In genomic region chr15:90265271-90266060, GRCh38 we compare ENCODE assay signal across 1 cellular context.
TF ChIP-seq lines count a peak whose summit lies in the region.

Gene NGRN, plus strand, starts transcription at chr15:90265672. Its CDS starts 41 bp downstream, at chr15:90265713.

TF ChIP-seq in HepG2, 621 proteins besides CTCF, POLR2A, EP300 and RAD21 (continued from another document and continues in another):
- TF ChIP-seq FUBP1 (CRISPR knock-in tag; IDR thresholded peaks at IDR 0.05; ENCODE audit: borderline replicate concordance) (no peak), KDM5A (IDR thresholded peaks at IDR 0.05; ENCODE audit: borderline replicate concordance, low read length) (peak; percentile 61; the same call in 1 of the 2 replicates), ERF (CRISPR knock-in tag; IDR thresholded peaks at IDR 0.05) (peak; percentile 95), SMARCE1 (IDR thresholded peaks at IDR 0.05; ENCODE audit: borderline replicate concordance) (no peak), SNAPC5 (CRISPR knock-in tag; IDR thresholded peaks at IDR 0.05; ENCODE audit: borderline replicate concordance) (peak; percentile 61; the same call in 1 of the 2 replicates), U2AF2 (IDR thresholded peaks at IDR 0.05; ENCODE audit: low read depth, low read length) (no peak), MXD4 (CRISPR knock-in tag; IDR thresholded peaks at IDR 0.05) (peak; percentile 31; the same call in 1 of the 2 replicates), FOXK2 (IDR thresholded peaks at IDR 0.05) (no peak), ZNF451 (CRISPR knock-in tag; IDR thresholded peaks at IDR 0.05) (peak; percentile 18; the same call in 1 of the 2 replicates), DNMT1 (CRISPR knock-in tag; IDR thresholded peaks at IDR 0.05) (peak; percentile 58; the same call in 1 of the 2 replicates), HNF1B (CRISPR knock-in tag; IDR thresholded peaks at IDR 0.05) (peak; percentile 92), NFIB (CRISPR knock-in tag; IDR thresholded peaks at IDR 0.05; ENCODE audit: borderline replicate concordance) (no peak), NFKB2 (CRISPR knock-in tag; IDR thresholded peaks at IDR 0.05; ENCODE audit: borderline replicate concordance) (peak; percentile 90; the same call in 1 of the 2 replicates), AGO2 (optimal IDR thresholded peaks at IDR 0.05; ENCODE audit: low read depth, low read length) (peak; percentile 84), ZNF75D (CRISPR knock-in tag; IDR thresholded peaks at IDR 0.05; ENCODE audit: borderline replicate concordance) (no peak), ZNF713 (CRISPR knock-in tag; IDR thresholded peaks at IDR 0.05) (no peak), GTF3A (CRISPR knock-in tag; conservative IDR thresholded peaks at IDR 0.05) (no peak), NCOA5 (CRISPR knock-in tag; IDR thresholded peaks at IDR 0.05) (no peak), ZNF446 (CRISPR knock-in tag; IDR thresholded peaks at IDR 0.05) (peak; percentile 48; the same call in 1 of the 2 replicates), HOMEZ (CRISPR knock-in tag; IDR thresholded peaks at IDR 0.05; ENCODE audit: low read depth) (no peak), ZNF766 (CRISPR knock-in tag; IDR thresholded peaks at IDR 0.05; ENCODE audit: borderline replicate concordance) (peak; percentile 69; the same call in 1 of the 2 replicates), ZNF784 (CRISPR knock-in tag; IDR thresholded peaks at IDR 0.05; ENCODE audit: borderline replicate concordance) (peak; percentile 90), KLF9 (CRISPR knock-in tag; IDR thresholded peaks at IDR 0.05; ENCODE audit: low read depth) (peak; percentile 83; the same call in 1 of the 2 replicates), JDP2 (CRISPR knock-in tag; IDR thresholded peaks at IDR 0.05; ENCODE audit: borderline replicate concordance) (no peak), TSC22D2 (CRISPR knock-in tag; IDR thresholded peaks at IDR 0.05; ENCODE audit: borderline replicate concordance) (0 out of 2 replicates have a peak, but pooled peaks have one; percentile 27), ZNF605 (CRISPR knock-in tag; IDR thresholded peaks at IDR 0.05) (peak; percentile 84), ZNF101 (CRISPR knock-in tag; IDR thresholded peaks at IDR 0.05; ENCODE audit: borderline replicate concordance, low read depth) (no peak), ZNF468 (CRISPR knock-in tag; IDR thresholded peaks at IDR 0.05) (no peak), LBX2 (CRISPR knock-in tag; IDR thresholded peaks at IDR 0.05; ENCODE audit: borderline replicate concordance) (no peak; the same call in 1 of the 2 replicates), SMARCC2 (IDR thresholded peaks at IDR 0.05) (no peak), YEATS2 (CRISPR knock-in tag; IDR thresholded peaks at IDR 0.05; ENCODE audit: borderline replicate concordance) (peak; percentile 84; the same call in 1 of the 2 replicates), PRMT3 (CRISPR knock-in tag; IDR thresholded peaks at IDR 0.05; ENCODE audit: borderline replicate concordance, low read depth) (0 out of 2 replicates have a peak, but pooled peaks have one; percentile 46), FOXO4 (CRISPR knock-in tag; conservative IDR thresholded peaks at IDR 0.05) (no peak), TOE1 (CRISPR knock-in tag; IDR thresholded peaks at IDR 0.05) (peak; percentile 70; the same call in 1 of the 2 replicates), MLX (CRISPR knock-in tag; IDR thresholded peaks at IDR 0.05) (no peak), TERF1 (CRISPR knock-in tag; IDR thresholded peaks at IDR 0.05) (no peak), ZFYVE20 (CRISPR knock-in tag; IDR thresholded peaks at IDR 0.05; ENCODE audit: borderline replicate concordance, low read depth) (no peak), ATM (IDR thresholded peaks at IDR 0.05; ENCODE audit: borderline replicate concordance) (no peak), HNF4G (IDR thresholded peaks at IDR 0.05; ENCODE audit: borderline replicate concordance, low read depth, low read length) (no peak), HNF4G (CRISPR knock-in tag; IDR thresholded peaks at IDR 0.05; ENCODE audit: borderline replicate concordance, low read depth) (no peak; the same call in 1 of the 2 replicates), RBM39 (IDR thresholded peaks at IDR 0.05; ENCODE audit: low read depth, low read length, poor library complexity, severe bottlenecking) (peak; percentile 91), ZNF225 (CRISPR knock-in tag; IDR thresholded peaks at IDR 0.05) (no peak), AKAP8 (CRISPR knock-in tag; IDR thresholded peaks at IDR 0.05) (peak; percentile 82; the same call in 1 of the 2 replicates), HMG20B (CRISPR knock-in tag; conservative IDR thresholded peaks at IDR 0.05) (no peak; the same call in 1 of the 2 replicates), ZFP36L2 (CRISPR knock-in tag; IDR thresholded peaks at IDR 0.05) (0 out of 2 replicates have a peak, but pooled peaks have one; percentile 41), SCMH1 (CRISPR knock-in tag; IDR thresholded peaks at IDR 0.05; ENCODE audit: borderline replicate concordance) (no peak)
- TF ChIP-seq, protein P1, sequence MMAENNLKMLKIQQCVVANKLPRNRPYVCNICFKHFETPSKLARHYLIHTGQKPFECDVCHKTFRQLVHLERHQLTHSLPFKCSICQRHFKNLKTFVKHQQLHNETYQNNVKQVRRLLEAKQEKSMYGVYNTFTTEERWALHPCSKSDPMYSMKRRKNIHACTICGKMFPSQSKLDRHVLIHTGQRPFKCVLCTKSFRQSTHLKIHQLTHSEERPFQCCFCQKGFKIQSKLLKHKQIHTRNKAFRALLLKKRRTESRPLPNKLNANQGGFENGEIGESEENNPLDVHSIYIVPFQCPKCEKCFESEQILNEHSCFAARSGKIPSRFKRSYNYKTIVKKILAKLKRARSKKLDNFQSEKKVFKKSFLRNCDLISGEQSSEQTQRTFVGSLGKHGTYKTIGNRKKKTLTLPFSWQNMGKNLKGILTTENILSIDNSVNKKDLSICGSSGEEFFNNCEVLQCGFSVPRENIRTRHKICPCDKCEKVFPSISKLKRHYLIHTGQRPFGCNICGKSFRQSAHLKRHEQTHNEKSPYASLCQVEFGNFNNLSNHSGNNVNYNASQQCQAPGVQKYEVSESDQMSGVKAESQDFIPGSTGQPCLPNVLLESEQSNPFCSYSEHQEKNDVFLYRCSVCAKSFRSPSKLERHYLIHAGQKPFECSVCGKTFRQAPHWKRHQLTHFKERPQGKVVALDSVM (CRISPR knock-in tag; IDR thresholded peaks at IDR 0.05), result peak; percentile 34
- TF ChIP-seq, protein P2, sequence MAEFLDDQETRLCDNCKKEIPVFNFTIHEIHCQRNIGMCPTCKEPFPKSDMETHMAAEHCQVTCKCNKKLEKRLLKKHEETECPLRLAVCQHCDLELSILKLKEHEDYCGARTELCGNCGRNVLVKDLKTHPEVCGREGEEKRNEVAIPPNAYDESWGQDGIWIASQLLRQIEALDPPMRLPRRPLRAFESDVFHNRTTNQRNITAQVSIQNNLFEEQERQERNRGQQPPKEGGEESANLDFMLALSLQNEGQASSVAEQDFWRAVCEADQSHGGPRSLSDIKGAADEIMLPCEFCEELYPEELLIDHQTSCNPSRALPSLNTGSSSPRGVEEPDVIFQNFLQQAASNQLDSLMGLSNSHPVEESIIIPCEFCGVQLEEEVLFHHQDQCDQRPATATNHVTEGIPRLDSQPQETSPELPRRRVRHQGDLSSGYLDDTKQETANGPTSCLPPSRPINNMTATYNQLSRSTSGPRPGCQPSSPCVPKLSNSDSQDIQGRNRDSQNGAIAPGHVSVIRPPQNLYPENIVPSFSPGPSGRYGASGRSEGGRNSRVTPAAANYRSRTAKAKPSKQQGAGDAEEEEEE (CRISPR knock-in tag; IDR thresholded peaks at IDR 0.05; ENCODE audit: borderline replicate concordance), result no peak
- TF ChIP-seq, protein P3, sequence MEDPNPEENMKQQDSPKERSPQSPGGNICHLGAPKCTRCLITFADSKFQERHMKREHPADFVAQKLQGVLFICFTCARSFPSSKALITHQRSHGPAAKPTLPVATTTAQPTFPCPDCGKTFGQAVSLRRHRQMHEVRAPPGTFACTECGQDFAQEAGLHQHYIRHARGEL (CRISPR knock-in tag; IDR thresholded peaks at IDR 0.05), result no peak
- TF ChIP-seq, protein P4, sequence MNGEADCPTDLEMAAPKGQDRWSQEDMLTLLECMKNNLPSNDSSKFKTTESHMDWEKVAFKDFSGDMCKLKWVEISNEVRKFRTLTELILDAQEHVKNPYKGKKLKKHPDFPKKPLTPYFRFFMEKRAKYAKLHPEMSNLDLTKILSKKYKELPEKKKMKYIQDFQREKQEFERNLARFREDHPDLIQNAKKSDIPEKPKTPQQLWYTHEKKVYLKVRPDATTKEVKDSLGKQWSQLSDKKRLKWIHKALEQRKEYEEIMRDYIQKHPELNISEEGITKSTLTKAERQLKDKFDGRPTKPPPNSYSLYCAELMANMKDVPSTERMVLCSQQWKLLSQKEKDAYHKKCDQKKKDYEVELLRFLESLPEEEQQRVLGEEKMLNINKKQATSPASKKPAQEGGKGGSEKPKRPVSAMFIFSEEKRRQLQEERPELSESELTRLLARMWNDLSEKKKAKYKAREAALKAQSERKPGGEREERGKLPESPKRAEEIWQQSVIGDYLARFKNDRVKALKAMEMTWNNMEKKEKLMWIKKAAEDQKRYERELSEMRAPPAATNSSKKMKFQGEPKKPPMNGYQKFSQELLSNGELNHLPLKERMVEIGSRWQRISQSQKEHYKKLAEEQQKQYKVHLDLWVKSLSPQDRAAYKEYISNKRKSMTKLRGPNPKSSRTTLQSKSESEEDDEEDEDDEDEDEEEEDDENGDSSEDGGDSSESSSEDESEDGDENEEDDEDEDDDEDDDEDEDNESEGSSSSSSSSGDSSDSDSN (CRISPR knock-in tag; IDR thresholded peaks at IDR 0.05), result peak; percentile 79
